1 cellular context compared by ENCODE assay signal in the genomic region with DNA sequence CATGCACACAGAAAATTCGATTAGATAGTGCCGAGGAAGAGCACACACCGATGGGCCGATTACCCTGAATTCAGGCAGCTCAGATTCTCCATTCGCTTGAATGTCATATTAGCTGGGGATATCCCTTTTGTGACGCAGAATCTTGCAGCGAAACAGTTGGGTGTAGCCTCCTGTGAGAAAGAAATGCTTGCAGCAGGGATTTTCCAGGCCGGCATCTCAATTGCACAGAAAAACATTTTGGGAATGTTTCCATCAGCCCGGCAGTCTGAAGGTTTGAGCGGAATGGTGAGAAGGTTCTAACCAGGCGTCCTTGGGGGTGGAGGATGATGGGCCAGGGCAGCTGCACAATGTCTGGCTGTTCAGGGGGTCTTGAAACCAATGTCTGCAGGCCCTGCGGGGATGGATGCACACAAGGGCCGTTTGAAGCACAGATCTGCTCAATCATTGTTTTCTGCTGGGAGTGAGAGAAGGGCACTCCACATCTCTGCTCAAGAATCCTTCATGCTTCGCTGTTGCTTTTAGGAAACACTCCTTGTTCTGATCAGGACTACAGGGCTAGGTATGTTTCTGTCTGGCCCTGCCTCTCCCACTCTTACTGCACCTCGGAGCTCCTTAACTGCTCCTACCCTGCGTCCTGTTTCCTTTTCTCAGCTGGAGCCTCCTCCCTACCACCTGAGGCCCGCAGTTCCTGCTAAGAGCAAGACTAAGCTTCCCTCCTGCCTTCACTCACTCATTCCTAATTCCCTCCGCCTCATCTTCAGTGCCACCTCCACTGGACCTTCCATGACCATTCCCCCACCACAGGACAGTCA.
TF ChIP-seq lines count a peak whose summit lies in the region.

No MANE protein-coding gene starts in this region.

TF ChIP-seq in IMR-90, 13 proteins besides CTCF, POLR2A, EP300 and RAD21 (continued from another document):
- TF ChIP-seq FOS (IDR thresholded peaks at IDR 0.05; ENCODE audit: low read depth, low read length) (no peak), CHD1 (IDR thresholded peaks at IDR 0.05; ENCODE audit: low read depth, low read length) (no peak), MAFK (IDR thresholded peaks at IDR 0.05; ENCODE audit: low read depth, low read length) (no peak), MXI1 (IDR thresholded peaks at IDR 0.05; ENCODE audit: borderline replicate concordance, low read depth, low read length) (no peak), BHLHE40 (IDR thresholded peaks at IDR 0.05; ENCODE audit: low read depth, low read length) (no peak), RCOR1 (IDR thresholded peaks at IDR 0.05; ENCODE audit: insufficient replicate concordance, low read length) (no peak), MAZ (IDR thresholded peaks at IDR 0.05; ENCODE audit: borderline replicate concordance, low read depth, low read length) (no peak)
